ENCODE assay signal across 2 cellular contexts in the genomic region with DNA sequence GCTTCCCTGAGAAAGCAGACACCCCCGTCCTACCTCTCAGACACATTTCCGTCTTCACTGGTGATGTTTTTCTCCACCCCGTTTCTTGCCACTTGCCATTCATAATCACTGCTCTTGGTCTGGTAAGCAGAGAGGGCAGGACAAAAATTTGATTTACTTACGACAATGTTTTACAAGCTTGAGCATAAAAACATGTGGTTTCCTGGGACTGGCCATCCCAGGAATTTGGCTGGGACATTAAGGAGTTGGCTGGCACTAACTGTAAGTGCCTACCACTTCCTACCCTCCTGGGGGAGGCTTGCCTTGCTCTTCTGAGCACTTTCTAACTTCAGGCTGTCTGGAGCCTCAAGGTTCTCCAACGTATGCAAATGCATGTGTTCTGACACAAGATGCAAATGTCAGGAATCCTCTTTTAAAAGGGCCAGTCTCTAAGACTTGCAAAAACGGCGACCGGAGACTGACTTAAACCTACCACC.
TF ChIP-seq lines count a peak whose summit lies in the region.

No MANE protein-coding gene starts in this region.

TF ChIP-seq in A549, 52 proteins besides CTCF, POLR2A, EP300 and RAD21:
- TF ChIP-seq KDM1A (IDR thresholded peaks at IDR 0.05; ENCODE audit: low read depth) (no peak), CHD2 (IDR thresholded peaks at IDR 0.05; ENCODE audit: low read length, partially characterized antibody) (no peak), CEBPB (IDR thresholded peaks at IDR 0.05) (no peak), MAFK (IDR thresholded peaks at IDR 0.05; ENCODE audit: partially characterized antibody) (no peak), NR3C1 (IDR thresholded peaks at IDR 0.05) (no peak), ZSCAN20 (CRISPR knock-in tag; IDR thresholded peaks at IDR 0.05) (no peak), CBX2 (IDR thresholded peaks at IDR 0.05; ENCODE audit: borderline replicate concordance, low read depth) (no peak), TP53 (CRISPR knock-in tag; IDR thresholded peaks at IDR 0.05) (no peak)
- TF ChIP-seq, protein P1, sequence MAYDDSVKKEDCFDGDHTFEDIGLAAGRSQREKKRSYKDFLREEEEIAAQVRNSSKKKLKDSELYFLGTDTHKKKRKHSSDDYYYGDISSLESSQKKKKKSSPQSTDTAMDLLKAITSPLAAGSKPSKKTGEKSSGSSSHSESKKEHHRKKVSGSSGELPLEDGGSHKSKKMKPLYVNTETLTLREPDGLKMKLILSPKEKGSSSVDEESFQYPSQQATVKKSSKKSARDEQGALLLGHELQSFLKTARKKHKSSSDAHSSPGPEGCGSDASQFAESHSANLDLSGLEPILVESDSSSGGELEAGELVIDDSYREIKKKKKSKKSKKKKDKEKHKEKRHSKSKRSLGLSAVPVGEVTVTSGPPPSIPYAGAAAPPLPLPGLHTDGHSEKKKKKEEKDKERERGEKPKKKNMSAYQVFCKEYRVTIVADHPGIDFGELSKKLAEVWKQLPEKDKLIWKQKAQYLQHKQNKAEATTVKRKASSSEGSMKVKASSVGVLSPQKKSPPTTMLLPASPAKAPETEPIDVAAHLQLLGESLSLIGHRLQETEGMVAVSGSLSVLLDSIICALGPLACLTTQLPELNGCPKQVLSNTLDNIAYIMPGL (CRISPR knock-in tag; IDR thresholded peaks at IDR 0.05; ENCODE audit: borderline replicate concordance): no peak
- TF ChIP-seq, protein P2, sequence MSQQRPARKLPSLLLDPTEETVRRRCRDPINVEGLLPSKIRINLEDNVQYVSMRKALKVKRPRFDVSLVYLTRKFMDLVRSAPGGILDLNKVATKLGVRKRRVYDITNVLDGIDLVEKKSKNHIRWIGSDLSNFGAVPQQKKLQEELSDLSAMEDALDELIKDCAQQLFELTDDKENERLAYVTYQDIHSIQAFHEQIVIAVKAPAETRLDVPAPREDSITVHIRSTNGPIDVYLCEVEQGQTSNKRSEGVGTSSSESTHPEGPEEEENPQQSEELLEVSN (IDR thresholded peaks at IDR 0.05; ENCODE audit: borderline replicate concordance, low read depth): no peak
- TF ChIP-seq, protein P3, sequence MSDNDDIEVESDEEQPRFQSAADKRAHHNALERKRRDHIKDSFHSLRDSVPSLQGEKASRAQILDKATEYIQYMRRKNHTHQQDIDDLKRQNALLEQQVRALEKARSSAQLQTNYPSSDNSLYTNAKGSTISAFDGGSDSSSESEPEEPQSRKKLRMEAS (IDR thresholded peaks at IDR 0.05): no peak
- TF ChIP-seq, protein P4, sequence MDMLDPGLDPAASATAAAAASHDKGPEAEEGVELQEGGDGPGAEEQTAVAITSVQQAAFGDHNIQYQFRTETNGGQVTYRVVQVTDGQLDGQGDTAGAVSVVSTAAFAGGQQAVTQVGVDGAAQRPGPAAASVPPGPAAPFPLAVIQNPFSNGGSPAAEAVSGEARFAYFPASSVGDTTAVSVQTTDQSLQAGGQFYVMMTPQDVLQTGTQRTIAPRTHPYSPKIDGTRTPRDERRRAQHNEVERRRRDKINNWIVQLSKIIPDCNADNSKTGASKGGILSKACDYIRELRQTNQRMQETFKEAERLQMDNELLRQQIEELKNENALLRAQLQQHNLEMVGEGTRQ (IDR thresholded peaks at IDR 0.05): no peak

TF ChIP-seq in H1, 55 proteins besides CTCF, POLR2A, EP300 and RAD21:
- no peak for TF ChIP-seq CHD2 (IDR thresholded peaks at IDR 0.05; ENCODE audit: low read length)
- TF ChIP-seq CREB1 (IDR thresholded peaks at IDR 0.05): no peak
- no peak for TF ChIP-seq ZNF274 (IDR thresholded peaks at IDR 0.05; ENCODE audit: borderline replicate concordance, extremely low read depth, low read length)
- TF ChIP-seq SIN3A (conservative IDR thresholded peaks at IDR 0.05 in 1 of 2, IDR thresholded peaks at IDR 0.05 in 1 of 2; ENCODE audit: low read depth in 1 of 2, low read length in 2 of 2): no peak
- TF ChIP-seq CBX8 (IDR thresholded peaks at IDR 0.05; ENCODE audit: borderline replicate concordance, low read depth, low read length): no peak
